Comparison of ENCODE assay signal across 12 cellular contexts in the genomic region with DNA sequence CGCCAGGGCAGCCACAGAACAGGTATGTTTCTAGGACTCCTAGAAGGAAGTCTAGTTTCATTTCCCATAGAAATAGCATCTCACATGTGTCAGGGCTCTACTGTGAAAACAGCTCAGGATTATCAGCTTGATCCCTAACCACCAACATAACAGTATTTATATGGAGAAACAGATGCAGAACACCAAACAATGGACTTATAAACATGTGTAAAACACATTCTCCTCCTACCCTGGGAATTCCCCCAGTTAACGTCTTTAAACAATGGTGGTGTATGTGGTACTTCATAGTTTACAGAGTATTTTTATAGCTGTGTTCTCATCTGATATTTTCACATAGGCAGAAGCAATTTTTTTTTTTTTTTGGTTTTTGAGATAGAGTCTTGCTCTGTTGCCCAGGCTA. TPM values are rescaled to one million over a fixed set of nuclear protein-coding genes. Genes with fewer than 3 reads are reported as not detected.
DNase-seq lines count a peak whose midpoint lies in the region; ATAC-seq and TF ChIP-seq lines count a peak whose summit lies in the region.
"Had no signal": no experiment of that assay in that cellular context is flagged by ENCODE, and none has a peak within 500 bp of the region (broad histone marks: within the 10 kb centered on the region; RNA-seq: fewer than 3 reads in every experiment).

No MANE protein-coding gene starts in this region.

- H3K4me3 ChIP-seq in heart right ventricle (peak overlapping the region in 1 of 10 donors; percentile 0), upper lobe of left lung (no peak overlapping the region)
- H3K4me3 ChIP-seq: coronary artery, uterus had no signal

- peak overlapping the region in 9 of 10 donors; percentile 15 to 90 (median 62) for H3K27ac ChIP-seq in heart right ventricle
- H3K27ac ChIP-seq in upper lobe of left lung, result peak overlapping the region; percentile 61 to 83 (median 76)

- CTCF ChIA-PET in activated B cell treated with CpG ODN at 0.5 μM for 24 hours (lab: Charles Lee), result interaction anchor here (1.2 to 2.8 kb wide), 2 partner anchors 9 to 83 kb away, joined by 4 to 21 read pairs; partner anchors contain the start of gene TNFSF10

- H3K4me1 ChIP-seq in heart right ventricle, result peaks cover 9 to 84% (median 52%) of the 10 kb centered on the region in 9 donors
- H3K4me1 ChIP-seq in upper lobe of left lung, result peaks cover 53 to 78% (median 69%) of the 10 kb centered on the region in 4 donors
- H3K4me1 ChIP-seq: BE2C, uterus had no signal

- H3K4me3 Mint-ChIP-seq in activated B cell treated with CpG ODN at 0.5 μM for 24 hours, result peak overlapping the region; percentile 44
- H3K4me3 Mint-ChIP-seq in immature natural killer cell, result peak overlapping the region; percentile 30 to 57 (median 37)

- H3K27ac Mint-ChIP-seq in activated B cell treated with CpG ODN at 0.5 μM for 24 hours (peak overlapping the region; percentile 76), immature natural killer cell (peak overlapping the region; percentile 38 to 81 (median 74))

- no peak for TF ChIP-seq POLR2A in upper lobe of left lung (IDR thresholded peaks at IDR 0.05)

- POLR2A ChIA-PET in activated B cell treated with CpG ODN at 0.5 μM for 24 hours (lab: Charles Lee), result interaction anchor here (3.3 kb wide), 1 partner anchor 9 kb away, joined by 21 read pairs; the partner anchor contains the start of gene TNFSF10

- ATAC-seq in heart right ventricle (peak in 6 of 8 donors; percentile 14 to 67 (median 41)), left ventricle myocardium superior (no peak), activated B cell treated with CpG ODN at 0.5 μM for 24 hours (ENCODE audit: low read depth) (no peak), upper lobe of left lung (ENCODE audit: low FRiP score in 2 of 2) (no peak), GM19397 (IDR thresholded peaks at IDR 0.05; ENCODE audit: unreplicated experiment) (no peak)

- peaks cover 0 to 78% (median 13%) of the 10 kb centered on the region in 9 donors for H3K36me3 ChIP-seq in heart right ventricle
- peaks cover 11 to 41% (median 26%) of the 10 kb centered on the region in 4 donors for H3K36me3 ChIP-seq in upper lobe of left lung
- H3K36me3 ChIP-seq: BE2C, uterus had no signal

- no peaks in the 10 kb centered on the region for H3K27me3 Mint-ChIP-seq in activated B cell treated with CpG ODN at 0.5 μM for 24 hours
- H3K27me3 Mint-ChIP-seq in immature natural killer cell (ENCODE audit: low read depth in 3 of 3), result no peaks in the 10 kb centered on the region

- WGBS in heart right ventricle, 2 donors, result 60 to 66% methylated on average over 2 of the region's 2 CpGs
- 34 to 52% methylated on average over 2 of the region's 2 CpGs for WGBS in upper lobe of left lung, 2 donors

- DNase-seq in heart right ventricle (no peak), left ventricle myocardium superior (no peak), activated B cell treated with CpG ODN at 0.5 μM for 24 hours (no peak), immature natural killer cell (no peak), upper lobe of left lung (no peak), NCI-H2196 (lab: John Stamatoyannopoulos, UW; ENCODE audit: unreplicated experiment) (no peak), putamen (ENCODE audit: low spot score) (no peak)
- DNase-seq: BE2C, NCI-H524 treated with DMSO at 0.1 percent for 48 hours, uterus had no signal

- TF ChIP-seq CTCF in heart right ventricle (IDR thresholded peaks at IDR 0.05), result no peak
- no peak for TF ChIP-seq CTCF in activated B cell treated with CpG ODN at 0.5 μM for 24 hours (IDR thresholded peaks at IDR 0.05)
- TF ChIP-seq CTCF in upper lobe of left lung (IDR thresholded peaks at IDR 0.05), result no peak

- no peaks in the 10 kb centered on the region for H3K9me3 ChIP-seq in heart right ventricle
- no peaks in the 10 kb centered on the region for H3K9me3 ChIP-seq in upper lobe of left lung
- H3K9me3 ChIP-seq: BE2C, uterus had no signal

- no peaks in the 10 kb centered on the region for H3K9me3 Mint-ChIP-seq in activated B cell treated with CpG ODN at 0.5 μM for 24 hours
- H3K9me3 Mint-ChIP-seq in immature natural killer cell, result no peaks in the 10 kb centered on the region

- peak in 1 of 4 donors; percentile 68 for TF ChIP-seq EP300 in upper lobe of left lung (IDR thresholded peaks at IDR 0.05)

- H3K27me3 ChIP-seq in heart right ventricle (no peaks in the 10 kb centered on the region), upper lobe of left lung (no peaks in the 10 kb centered on the region)
- H3K27me3 ChIP-seq: uterus had no signal

- H3K4me1 Mint-ChIP-seq in activated B cell treated with CpG ODN at 0.5 μM for 24 hours, result peaks cover 75% of the 10 kb centered on the region
- H3K4me1 Mint-ChIP-seq in immature natural killer cell, result peaks cover 73 to 83% of the 10 kb centered on the region in 2 donors

- H3K36me3 Mint-ChIP-seq in activated B cell treated with CpG ODN at 0.5 μM for 24 hours (ENCODE audit: low read depth) (peaks cover 77% of the 10 kb centered on the region), immature natural killer cell (peaks cover 54 to 65% (median 64%) of the 10 kb centered on the region in 3 donors)

- intact Hi-C loops in heart right ventricle (cut with DNase I) (loop anchor here in 2 of 10 donors (10.0 kb wide), 1 partner anchor 71 kb away; no protein-coding TSS in a partner anchor), left ventricle myocardium superior (cut with micrococcal nuclease) (loop anchor here (10.0 kb wide), 1 partner anchor 81 kb away; no protein-coding TSS in a partner anchor), activated B cell treated with CpG ODN at 0.5 μM for 24 hours (cut with micrococcal nuclease) (loop anchor here (2.0 to 5.0 kb wide), 3 partner anchors 34 to 237 kb away; partner anchors contain the start of gene ECT2)

RNA-seq across cellular contexts. Expression of gene TNFSF10, which starts 9.7 kb away (rescaled TPM):
- total RNA-seq in heart right ventricle, result 10 to 100 TPM in 9 of 10 donors, 1 to 10 TPM in 1; 4.7 to 51.5 (median 18.9) TPM
- 10 to 100 TPM; 17.2 to 17.9 TPM for polyA plus RNA-seq in heart right ventricle
- 18.8 TPM for total RNA-seq in left ventricle myocardium superior
- 7.2 and 7.4 TPM in 2 replicates for total RNA-seq in activated B cell treated with CpG ODN at 0.5 μM for 24 hours
- 10 to 100 TPM; 30.8 to 49.7 (median 44.6) TPM for polyA plus RNA-seq in immature natural killer cell
- 10 to 100 TPM; 41.0 to 95.2 (median 76.8) TPM for total RNA-seq in upper lobe of left lung

Comparison
In these comparisons a context has a peak if more than half of its experiments do, and no peak if none do; other contexts are left out.
1. ATAC-seq: peak in heart right ventricle (6 of 8); none in left ventricle myocardium superior (single experiment), activated B cell treated with CpG ODN at 0.5 μM for 24 hours (single experiment), upper lobe of left lung (0 of 2) and GM19397 (single experiment).